Comparison of ENCODE assay signal across 1 cellular context in genomic region chr3:81132995-81133394, GRCh38.
TF ChIP-seq lines count a peak whose summit lies in the region.

No MANE protein-coding gene starts in this region.

TF ChIP-seq in SK-N-SH treated with all-trans-retinoic acid at 6 μM for 48 hours, 23 proteins besides CTCF, POLR2A, EP300 and RAD21 (continued from another document):
- TF ChIP-seq CSRNP3 (CRISPR knock-in tag; IDR thresholded peaks at IDR 0.05), result no peak
- no peak for TF ChIP-seq TOX (CRISPR knock-in tag; IDR thresholded peaks at IDR 0.05; ENCODE audit: borderline replicate concordance)
- 0 out of 2 replicates have a peak, but pooled peaks have one; percentile 19 for TF ChIP-seq ZFP3 (CRISPR knock-in tag; IDR thresholded peaks at IDR 0.05)
- TF ChIP-seq POU6F1 (CRISPR knock-in tag; IDR thresholded peaks at IDR 0.05; ENCODE audit: borderline replicate concordance, low read depth), result no peak
- TF ChIP-seq TCF4 (CRISPR knock-in tag; IDR thresholded peaks at IDR 0.05; ENCODE audit: borderline replicate concordance), result no peak
- no peak for TF ChIP-seq CSDC2 (CRISPR knock-in tag; IDR thresholded peaks at IDR 0.05)
- no peak for TF ChIP-seq ESRRG (CRISPR knock-in tag; IDR thresholded peaks at IDR 0.05)
- TF ChIP-seq BACH2 (CRISPR knock-in tag; IDR thresholded peaks at IDR 0.05; ENCODE audit: borderline replicate concordance), result no peak
